In genomic region chr10:59829024-59829423, GRCh38 we compare ENCODE assay signal across 13 cellular contexts.
A peak's percentile ranks its signal among the peaks of the same experiment; 100 is the strongest.
DNase-seq lines count a peak whose midpoint lies in the region; ATAC-seq, FAIRE-seq and TF ChIP-seq lines count a peak whose summit lies in the region.
"Had no signal": no experiment of that assay in that cellular context is flagged by ENCODE, and none has a peak within 500 bp of the region (broad histone marks: within the 10 kb centered on the region; RNA-seq: fewer than 3 reads in every experiment).

No MANE protein-coding gene starts in this region.

- TF ChIP-seq CTCF in GM12865 (IDR thresholded peaks at IDR 0.05; ENCODE audit: insufficient read depth, low read depth, low read length, missing control alignments) (no peak), choroid plexus epithelial cell (conservative IDR thresholded peaks at IDR 0.05; ENCODE audit: low read depth, low read length) (no peak), colonic mucosa (IDR thresholded peaks at IDR 0.05) (no peak)

- H3K4me3 ChIP-seq in GM12865 (ENCODE audit: low read depth, low read length), result no peak overlapping the region
- no peak overlapping the region for H3K4me3 ChIP-seq in choroid plexus epithelial cell (ENCODE audit: low read depth, low read length)
- no peak overlapping the region for H3K4me3 ChIP-seq in colonic mucosa
- H3K4me3 ChIP-seq in small intestine (ENCODE audit: low read depth in 1 of 2, low read length in 2 of 2), result no peak overlapping the region
- H3K4me3 ChIP-seq: neural progenitor cell had no signal

- WGBS in small intestine, 3 donors, result 52 to 79% (median 60%) methylated on average over 1 of the region's 1 CpG

- DNase-seq in GM12865 (ENCODE audit: low read depth) (peak; percentile 37), choroid plexus epithelial cell (ENCODE audit: low read depth) (peak; percentile 25), urothelium cell line (ENCODE audit: low spot score) (no peak), NCI-H2171 treated with DMSO at 0.1 percent for 48 hours (lab: John Stamatoyannopoulos, UW) (no peak), colonic mucosa (no peak), small intestine (no peak)
- DNase-seq: activated naive CD8-positive, alpha-beta T cell treated with anti-CD3 and anti-CD28 coated beads for 36 hours; EL; NCI-H187 treated with DMSO at 0.1 percent for 48 hours; SIG-M5 had no signal

- no peaks in the 10 kb centered on the region for H3K36me3 ChIP-seq in colonic mucosa
- peaks cover 0 to 4% of the 10 kb centered on the region in 2 donors for H3K36me3 ChIP-seq in small intestine (ENCODE audit: control insufficient read depth in 2 of 2, insufficient read depth in 2 of 2, low read length in 2 of 2)
- H3K36me3 ChIP-seq: neural progenitor cell had no signal

- no peak for FAIRE-seq in urothelium cell line (lab: Jason Lieb, UNC)
- FAIRE-seq in small intestine (lab: Jason Lieb, UNC), result no peak

- H3K9me3 ChIP-seq in colonic mucosa, result no peaks in the 10 kb centered on the region
- H3K9me3 ChIP-seq in small intestine (ENCODE audit: control insufficient read depth, low read depth), result no peaks in the 10 kb centered on the region

- no peaks in the 10 kb centered on the region for H3K4me1 ChIP-seq in colonic mucosa
- H3K4me1 ChIP-seq in small intestine (ENCODE audit: control insufficient read depth in 2 of 2, insufficient read depth in 1 of 2, low read depth in 1 of 2, low read length in 1 of 2), result peaks cover 2 to 4% of the 10 kb centered on the region in 2 donors

- no peaks in the 10 kb centered on the region for H3K27me3 ChIP-seq in colonic mucosa
- H3K27me3 ChIP-seq in small intestine (ENCODE audit: control insufficient read depth in 2 of 2, insufficient read depth in 2 of 2, low read length in 2 of 2), result no peaks in the 10 kb centered on the region
- H3K27me3 ChIP-seq: neural progenitor cell had no signal

- intact Hi-C loops in colonic mucosa (cut with DNase I), result no loop called here

- no peak overlapping the region for H3K27ac ChIP-seq in colonic mucosa
- no peak overlapping the region for H3K27ac ChIP-seq in small intestine (ENCODE audit: low read depth in 1 of 2, low read length in 1 of 2)
- H3K27ac ChIP-seq: neural progenitor cell had no signal

- peak; percentile 55 for ATAC-seq in GM19324 (IDR thresholded peaks at IDR 0.05; ENCODE audit: low FRiP score, unreplicated experiment)
- ATAC-seq in HG02938 (IDR thresholded peaks at IDR 0.05; ENCODE audit: unreplicated experiment), result peak; percentile 33

- H3K9ac ChIP-seq in colonic mucosa (ENCODE audit: low read depth in 2 of 2, low read length in 2 of 2), result no peak overlapping the region
- H3K9ac ChIP-seq: neural progenitor cell had no signal

Comparison
In these comparisons a context has a peak if more than half of its experiments do, and no peak if none do; other contexts are left out.
1. DNase-seq: peak in GM12865 (single experiment) and choroid plexus epithelial cell (single experiment); none in urothelium cell line (single experiment), NCI-H2171 treated with DMSO at 0.1 percent for 48 hours (single experiment), colonic mucosa (single experiment) and small intestine (single experiment).